1 cellular context compared by ENCODE assay signal in genomic region chr2:218286570-218287459, GRCh38.
TF ChIP-seq lines count a peak whose summit lies in the region.

No MANE protein-coding gene starts in this region.

TF ChIP-seq in HEK293, 187 proteins besides CTCF, POLR2A, EP300 and RAD21 (continued from another document):
- TF ChIP-seq ZNF280D (tag by site-specific recombination; IDR thresholded peaks at IDR 0.05) (no peak), ZNF214 (tag by site-specific recombination; IDR thresholded peaks at IDR 0.05; ENCODE audit: borderline replicate concordance) (no peak), ZFHX2 (tag by site-specific recombination; conservative IDR thresholded peaks at IDR 0.05) (peak; percentile 58), SP7 (tag by site-specific recombination; IDR thresholded peaks at IDR 0.05) (peak; percentile 64; the same call in 1 of the 2 replicates), ZBTB17 (tag by site-specific recombination; IDR thresholded peaks at IDR 0.05) (peak; percentile 87), ZNF561 (tag by site-specific recombination; IDR thresholded peaks at IDR 0.05; ENCODE audit: borderline replicate concordance) (no peak), PATZ1 (tag by site-specific recombination; IDR thresholded peaks at IDR 0.05) (peak; percentile 91), ZSCAN23 (tag by site-specific recombination; IDR thresholded peaks at IDR 0.05) (no peak), ZNF596 (tag by site-specific recombination; IDR thresholded peaks at IDR 0.05) (no peak), OVOL3 (tag by site-specific recombination; IDR thresholded peaks at IDR 0.05) (no peak), ZNF362 (tag by site-specific recombination; IDR thresholded peaks at IDR 0.05) (peak; percentile 57; the same call in 1 of the 2 replicates), ZNF549 (tag by site-specific recombination; IDR thresholded peaks at IDR 0.05) (no peak), ZNF777 (tag by site-specific recombination; IDR thresholded peaks at IDR 0.05; ENCODE audit: borderline replicate concordance) (no peak), ZNF350 (tag by site-specific recombination; IDR thresholded peaks at IDR 0.05) (no peak), ZNF112 (tag by site-specific recombination; IDR thresholded peaks at IDR 0.05) (no peak), ZEB2 (tag by site-specific recombination; IDR thresholded peaks at IDR 0.05) (peak; percentile 68), KLF17 (tag by site-specific recombination; IDR thresholded peaks at IDR 0.05) (peak; percentile 94), ZNF138 (tag by site-specific recombination; IDR thresholded peaks at IDR 0.05; ENCODE audit: borderline replicate concordance) (no peak), ZBTB7A (tag by site-specific recombination; IDR thresholded peaks at IDR 0.05; ENCODE audit: low read depth) (no peak), KLF9 (tag by site-specific recombination; IDR thresholded peaks at IDR 0.05; ENCODE audit: low read depth) (peak; percentile 79), ZNF837 (tag by site-specific recombination; IDR thresholded peaks at IDR 0.05) (no peak), MEIS1 (CRISPR knock-in tag; IDR thresholded peaks at IDR 0.05; ENCODE audit: borderline replicate concordance) (no peak), ZNF624 (tag by site-specific recombination; IDR thresholded peaks at IDR 0.05) (no peak), ZNF571 (tag by site-specific recombination; IDR thresholded peaks at IDR 0.05) (no peak), ZNF239 (tag by site-specific recombination; IDR thresholded peaks at IDR 0.05) (no peak), ZNF830 (tag by site-specific recombination; IDR thresholded peaks at IDR 0.05; ENCODE audit: low read depth) (no peak), ZNF23 (tag by site-specific recombination; IDR thresholded peaks at IDR 0.05; ENCODE audit: borderline replicate concordance) (no peak), SP2 (tag by site-specific recombination; IDR thresholded peaks at IDR 0.05) (peak; percentile 68), ZNF488 (tag by site-specific recombination; IDR thresholded peaks at IDR 0.05) (no peak), ZNF600 (tag by site-specific recombination; IDR thresholded peaks at IDR 0.05) (peak; percentile 91), ZNF48 (tag by site-specific recombination; IDR thresholded peaks at IDR 0.05) (no peak), MYNN (tag by site-specific recombination; IDR thresholded peaks at IDR 0.05; ENCODE audit: borderline replicate concordance) (no peak), ZBTB11 (tag by site-specific recombination; conservative IDR thresholded peaks at IDR 0.05; ENCODE audit: low read depth) (no peak), ZNF792 (tag by site-specific recombination; IDR thresholded peaks at IDR 0.05) (no peak), ZNF580 (tag by site-specific recombination; IDR thresholded peaks at IDR 0.05) (no peak), BCL11A (tag by site-specific recombination; IDR thresholded peaks at IDR 0.05; ENCODE audit: low read depth) (no peak), ZNF221 (tag by site-specific recombination; IDR thresholded peaks at IDR 0.05; ENCODE audit: borderline replicate concordance) (no peak), ZNF132 (tag by site-specific recombination; IDR thresholded peaks at IDR 0.05; ENCODE audit: borderline replicate concordance) (no peak), KLF16 (tag by site-specific recombination; IDR thresholded peaks at IDR 0.05) (no peak), ZFP3 (tag by site-specific recombination; IDR thresholded peaks at IDR 0.05; ENCODE audit: low read depth) (no peak), ZNF324 (tag by site-specific recombination; IDR thresholded peaks at IDR 0.05) (no peak), ZNF433 (tag by site-specific recombination; IDR thresholded peaks at IDR 0.05; ENCODE audit: low read depth) (no peak), ZNF560 (tag by site-specific recombination; IDR thresholded peaks at IDR 0.05; ENCODE audit: borderline replicate concordance) (no peak), ZNF366 (tag by site-specific recombination; conservative IDR thresholded peaks at IDR 0.05) (peak; percentile 80), ZNF76 (tag by site-specific recombination; IDR thresholded peaks at IDR 0.05; ENCODE audit: borderline replicate concordance, low read depth) (no peak), ZNF175 (tag by site-specific recombination; IDR thresholded peaks at IDR 0.05) (no peak), ZNF785 (tag by site-specific recombination; IDR thresholded peaks at IDR 0.05) (no peak), ZNF184 (tag by site-specific recombination; IDR thresholded peaks at IDR 0.05) (no peak), ZNF426 (tag by site-specific recombination; IDR thresholded peaks at IDR 0.05) (no peak)
TF ChIP-seq in HEK293: peak in this region for 46.
